12 cellular contexts compared by ENCODE assay signal in genomic region chr2:37026050-37026449, GRCh38. TPM values are rescaled to one million over a fixed set of nuclear protein-coding genes. Genes with fewer than 3 reads are reported as not detected.
A peak's percentile ranks its signal among the peaks of the same experiment; 100 is the strongest.
DNase-seq lines count a peak whose midpoint lies in the region; ATAC-seq, FAIRE-seq and TF ChIP-seq lines count a peak whose summit lies in the region.
"Had no signal": no experiment of that assay in that cellular context is flagged by ENCODE, and none has a peak within 500 bp of the region (broad histone marks: within the 10 kb centered on the region; RNA-seq: fewer than 3 reads in every experiment).

No MANE protein-coding gene starts in this region.

- peaks cover 7% of the 10 kb centered on the region for H3K36me3 Mint-ChIP-seq in activated naive CD8-positive, alpha-beta T cell treated with anti-CD3 and anti-CD28 coated beads for 36 hours
- H3K36me3 Mint-ChIP-seq in activated naive CD8-positive, alpha-beta T cell treated with anti-CD3 and anti-CD28 coated beads, Interleukin-2, amount 50 U/mL, for 24 hours (ENCODE audit: low read depth) = peaks cover 26% of the 10 kb centered on the region

- DNase-seq in activated naive CD8-positive, alpha-beta T cell treated with anti-CD3 and anti-CD28 coated beads for 36 hours = peak; percentile 5
- DNase-seq in activated naive CD8-positive, alpha-beta T cell treated with anti-CD3 and anti-CD28 coated beads, Interleukin-2, amount 50 U/mL, for 24 hours = no peak
- peak; percentile 2 for DNase-seq in NCI-H345 (lab: John Stamatoyannopoulos, UW)
- peak; percentile 25 for DNase-seq in cerebellar cortex (ENCODE audit: low spot score)
- no peak for DNase-seq in retinal pigment epithelial cell (ENCODE audit: low read depth)
- DNase-seq in NCI-H1105 treated with DMSO at 0.1 percent for 48 hours (lab: John Stamatoyannopoulos, UW) = no peak
- no peak for DNase-seq in GM12892 (ENCODE audit: insufficient read length)
- no peak for DNase-seq in NCI-H1694 treated with DMSO at 0.1 percent for 48 hours (lab: John Stamatoyannopoulos, UW)
- DNase-seq: activated CD8-positive, alpha-beta memory T cell treated with anti-CD3 and anti-CD28 coated beads, Interleukin-2, amount 50 U/mL, for 4 hours; colonic mucosa had no signal

- H3K4me3 ChIP-seq in retinal pigment epithelial cell (ENCODE audit: low read length) = no peak overlapping the region
- H3K4me3 ChIP-seq: BLaER1, colonic mucosa, SJSA1 had no signal

- ATAC-seq in activated naive CD8-positive, alpha-beta T cell treated with anti-CD3 and anti-CD28 coated beads, Interleukin-2, amount 50 U/mL, for 24 hours = no peak

- no peaks in the 10 kb centered on the region for H3K4me1 Mint-ChIP-seq in activated naive CD8-positive, alpha-beta T cell treated with anti-CD3 and anti-CD28 coated beads for 36 hours
- no peaks in the 10 kb centered on the region for H3K4me1 Mint-ChIP-seq in activated naive CD8-positive, alpha-beta T cell treated with anti-CD3 and anti-CD28 coated beads, Interleukin-2, amount 50 U/mL, for 24 hours

- no peak for FAIRE-seq in GM12892 (lab: Jason Lieb, UNC)

- TF ChIP-seq CTCF in retinal pigment epithelial cell (conservative IDR thresholded peaks at IDR 0.05; ENCODE audit: low read depth, low read length) = peak; percentile 20

- no peak for TF ChIP-seq POLR2A in GM12892 (IDR thresholded peaks at IDR 0.05; ENCODE audit: low read depth, low read length)

- no peaks in the 10 kb centered on the region for H3K27me3 Mint-ChIP-seq in activated naive CD8-positive, alpha-beta T cell treated with anti-CD3 and anti-CD28 coated beads for 36 hours
- no peaks in the 10 kb centered on the region for H3K27me3 Mint-ChIP-seq in activated naive CD8-positive, alpha-beta T cell treated with anti-CD3 and anti-CD28 coated beads, Interleukin-2, amount 50 U/mL, for 24 hours

- no peak overlapping the region for H3K27ac Mint-ChIP-seq in activated naive CD8-positive, alpha-beta T cell treated with anti-CD3 and anti-CD28 coated beads for 36 hours
- H3K27ac Mint-ChIP-seq in activated naive CD8-positive, alpha-beta T cell treated with anti-CD3 and anti-CD28 coated beads, Interleukin-2, amount 50 U/mL, for 24 hours = no peak overlapping the region

- no peaks in the 10 kb centered on the region for H3K9me3 Mint-ChIP-seq in activated naive CD8-positive, alpha-beta T cell treated with anti-CD3 and anti-CD28 coated beads for 36 hours
- H3K9me3 Mint-ChIP-seq in activated naive CD8-positive, alpha-beta T cell treated with anti-CD3 and anti-CD28 coated beads, Interleukin-2, amount 50 U/mL, for 24 hours = no peaks in the 10 kb centered on the region

- no peak overlapping the region for H3K4me3 Mint-ChIP-seq in activated naive CD8-positive, alpha-beta T cell treated with anti-CD3 and anti-CD28 coated beads for 36 hours
- no peak overlapping the region for H3K4me3 Mint-ChIP-seq in activated naive CD8-positive, alpha-beta T cell treated with anti-CD3 and anti-CD28 coated beads, Interleukin-2, amount 50 U/mL, for 24 hours

RNA-seq across cellular contexts. Expression of gene HEATR5B, which starts 58.1 kb away (rescaled TPM):
- 10 to 100 TPM; 14.5 to 14.6 TPM for total RNA-seq in activated naive CD8-positive, alpha-beta T cell treated with anti-CD3 and anti-CD28 coated beads for 36 hours
- polyA plus RNA-seq in GM12892 (2012; ENCODE audit: missing spikeins) = 10.3 TPM

RNA-seq across cellular contexts. Expression of gene GPATCH11, which starts 58.3 kb away (rescaled TPM):
- 10 to 100 TPM; 12.5 to 14.6 TPM for total RNA-seq in activated naive CD8-positive, alpha-beta T cell treated with anti-CD3 and anti-CD28 coated beads for 36 hours
- 16.6 TPM for polyA plus RNA-seq in GM12892 (2012; ENCODE audit: missing spikeins)

RNA-seq across cellular contexts. Expression of gene STRN, which starts 59.7 kb away (rescaled TPM):
- 10 to 100 TPM; 30.8 TPM for total RNA-seq in activated naive CD8-positive, alpha-beta T cell treated with anti-CD3 and anti-CD28 coated beads for 36 hours
- polyA plus RNA-seq in GM12892 (2012; ENCODE audit: missing spikeins) = 11.2 TPM

Comparison
In these comparisons a context has a peak if more than half of its experiments do, and no peak if none do; other contexts are left out.
1. DNase-seq: peak in activated naive CD8-positive, alpha-beta T cell treated with anti-CD3 and anti-CD28 coated beads for 36 hours (single experiment), NCI-H345 (single experiment) and cerebellar cortex (single experiment); none in activated naive CD8-positive, alpha-beta T cell treated with anti-CD3 and anti-CD28 coated beads, Interleukin-2, amount 50 U/mL, for 24 hours (single experiment), retinal pigment epithelial cell (single experiment), NCI-H1105 treated with DMSO at 0.1 percent for 48 hours (single experiment), GM12892 (single experiment) and NCI-H1694 treated with DMSO at 0.1 percent for 48 hours (single experiment).